1 cellular context compared by ENCODE assay signal in genomic region chr12:6743308-6743707, GRCh38.
TF ChIP-seq lines count a peak whose summit lies in the region.

No MANE protein-coding gene starts in this region.

TF ChIP-seq in HepG2, 621 proteins besides CTCF, POLR2A, EP300 and RAD21:
- TF ChIP-seq ZNF430 (CRISPR knock-in tag; IDR thresholded peaks at IDR 0.05), result peak; percentile 89
TF ChIP-seq in HepG2: peak in this region for 1; not testable (repeated sequence) for 620.
